1 cellular context compared by ENCODE assay signal in the genomic region with DNA sequence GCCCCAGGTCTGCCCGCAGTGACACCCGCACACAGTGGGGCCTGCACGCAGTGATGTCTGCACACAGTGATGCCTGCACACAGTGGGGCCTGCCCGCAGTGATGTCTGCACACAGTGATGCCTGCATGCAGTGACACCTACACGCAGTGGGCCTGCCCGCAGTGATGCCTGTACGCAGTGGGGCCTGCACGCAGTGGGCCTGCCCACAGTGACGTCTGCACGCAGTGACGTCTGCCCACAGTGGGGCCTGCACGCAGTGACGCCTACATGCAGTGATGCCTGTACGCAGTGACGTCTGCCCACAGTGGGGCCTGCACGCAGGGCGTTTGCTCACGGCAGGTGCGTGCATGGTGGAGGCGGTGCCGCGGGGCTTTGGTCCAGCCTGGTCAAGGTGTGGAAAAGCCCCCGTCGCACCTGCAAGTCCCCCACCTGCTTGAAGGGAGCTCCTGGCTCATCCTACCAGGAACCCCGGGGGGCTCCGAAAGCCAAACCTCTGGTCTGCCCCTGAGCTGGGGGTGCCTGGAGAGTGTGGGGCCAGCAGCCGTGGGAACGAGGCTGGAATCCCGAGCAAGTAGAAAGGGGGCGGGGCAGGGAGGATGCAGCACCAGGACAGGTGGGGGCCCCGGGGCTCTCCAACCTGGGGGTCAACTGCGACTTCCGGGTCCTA.
TF ChIP-seq lines count a peak whose summit lies in the region.

No MANE protein-coding gene starts in this region.

TF ChIP-seq in A549, 52 proteins besides CTCF, POLR2A, EP300 and RAD21:
- TF ChIP-seq SREBF2 (IDR thresholded peaks at IDR 0.05) (no peak), HDAC2 (IDR thresholded peaks at IDR 0.05) (no peak), HOXB13 (CRISPR knock-in tag; IDR thresholded peaks at IDR 0.05; ENCODE audit: low read depth) (no peak), CEBPB (IDR thresholded peaks at IDR 0.05) (no peak), CHD4 (IDR thresholded peaks at IDR 0.05; ENCODE audit: borderline replicate concordance) (no peak), FOSB (CRISPR knock-in tag; IDR thresholded peaks at IDR 0.05) (no peak), MAFK (IDR thresholded peaks at IDR 0.05; ENCODE audit: partially characterized antibody) (no peak), TP53 (CRISPR knock-in tag; IDR thresholded peaks at IDR 0.05) (no peak), HOXB5 (CRISPR knock-in tag; IDR thresholded peaks at IDR 0.05) (no peak), ESRRA (IDR thresholded peaks at IDR 0.05; ENCODE audit: borderline replicate concordance, low read length) (no peak)
- TF ChIP-seq, protein P1, sequence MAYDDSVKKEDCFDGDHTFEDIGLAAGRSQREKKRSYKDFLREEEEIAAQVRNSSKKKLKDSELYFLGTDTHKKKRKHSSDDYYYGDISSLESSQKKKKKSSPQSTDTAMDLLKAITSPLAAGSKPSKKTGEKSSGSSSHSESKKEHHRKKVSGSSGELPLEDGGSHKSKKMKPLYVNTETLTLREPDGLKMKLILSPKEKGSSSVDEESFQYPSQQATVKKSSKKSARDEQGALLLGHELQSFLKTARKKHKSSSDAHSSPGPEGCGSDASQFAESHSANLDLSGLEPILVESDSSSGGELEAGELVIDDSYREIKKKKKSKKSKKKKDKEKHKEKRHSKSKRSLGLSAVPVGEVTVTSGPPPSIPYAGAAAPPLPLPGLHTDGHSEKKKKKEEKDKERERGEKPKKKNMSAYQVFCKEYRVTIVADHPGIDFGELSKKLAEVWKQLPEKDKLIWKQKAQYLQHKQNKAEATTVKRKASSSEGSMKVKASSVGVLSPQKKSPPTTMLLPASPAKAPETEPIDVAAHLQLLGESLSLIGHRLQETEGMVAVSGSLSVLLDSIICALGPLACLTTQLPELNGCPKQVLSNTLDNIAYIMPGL (CRISPR knock-in tag; IDR thresholded peaks at IDR 0.05; ENCODE audit: borderline replicate concordance), result no peak
